In genomic region chr1:24535021-24535424, GRCh38 we compare ENCODE assay signal across 9 cellular contexts. TPM values are rescaled to one million over a fixed set of nuclear protein-coding genes. Genes with fewer than 3 reads are reported as not detected.
DNase-seq lines count a peak whose midpoint lies in the region; ATAC-seq and TF ChIP-seq lines count a peak whose summit lies in the region.
"Had no signal": no experiment of that assay in that cellular context is flagged by ENCODE, and none has a peak within 500 bp of the region (broad histone marks: within the 10 kb centered on the region; RNA-seq: fewer than 3 reads in every experiment).

No MANE protein-coding gene starts in this region.

- ATAC-seq in left ventricle myocardium superior, result no peak
- ATAC-seq in mucosa of descending colon, result peak; percentile 66
- peak; percentile 39 for ATAC-seq in upper lobe of right lung
- ATAC-seq in GM18858 (IDR thresholded peaks at IDR 0.05; ENCODE audit: unreplicated experiment), result no peak

- H3K27me3 ChIP-seq in left ventricle myocardium inferior (ENCODE audit: low read depth) (no peaks in the 10 kb centered on the region), upper lobe of right lung (no peaks in the 10 kb centered on the region)
- H3K27me3 ChIP-seq: SJSA1 had no signal

- no peaks in the 10 kb centered on the region for H3K9me3 ChIP-seq in left ventricle myocardium inferior (replicated peaks)
- no peaks in the 10 kb centered on the region for H3K9me3 ChIP-seq in mucosa of descending colon
- no peaks in the 10 kb centered on the region for H3K9me3 ChIP-seq in upper lobe of right lung
- H3K9me3 ChIP-seq: SJSA1 had no signal

- DNase-seq in left ventricle myocardium superior, result peak; percentile 32
- no peak for DNase-seq in left ventricle myocardium inferior
- DNase-seq in activated CD8-positive, alpha-beta memory T cell treated with anti-CD3 and anti-CD28 coated beads, Interleukin-2, amount 50 U/mL, for 4 hours, result peak; percentile 68
- peak; percentile 40 to 66 (median 58) for DNase-seq in mucosa of descending colon
- no peak for DNase-seq in upper lobe of right lung
- no peak for DNase-seq in inferior parietal cortex (ENCODE audit: extremely low spot score)
- no peak for DNase-seq in NCI-H82 (lab: John Stamatoyannopoulos, UW)

- peaks cover 31% of the 10 kb centered on the region for H3K36me3 ChIP-seq in left ventricle myocardium inferior
- no peaks in the 10 kb centered on the region for H3K36me3 ChIP-seq in mucosa of descending colon (ENCODE audit: low read depth)
- H3K36me3 ChIP-seq in upper lobe of right lung, result no peaks in the 10 kb centered on the region

- H3K4me1 ChIP-seq in left ventricle myocardium inferior (no peaks in the 10 kb centered on the region), mucosa of descending colon (ENCODE audit: low read depth) (peaks cover 5% of the 10 kb centered on the region), upper lobe of right lung (no peaks in the 10 kb centered on the region)
- H3K4me1 ChIP-seq: SJSA1 had no signal

- TF ChIP-seq CTCF in left ventricle myocardium inferior (IDR thresholded peaks at IDR 0.05; ENCODE audit: borderline replicate concordance) (no peak), mucosa of descending colon (IDR thresholded peaks at IDR 0.05) (no peak), upper lobe of right lung (IDR thresholded peaks at IDR 0.05) (no peak)

- no peak overlapping the region for H3K27ac ChIP-seq in left ventricle myocardium inferior (replicated peaks)
- H3K27ac ChIP-seq in upper lobe of right lung, result no peak overlapping the region
- H3K27ac ChIP-seq: SJSA1 had no signal

- intact Hi-C loops in left ventricle myocardium superior (cut with micrococcal nuclease), result no loop called here
- intact Hi-C loops in left ventricle myocardium inferior (cut with micrococcal nuclease), result no loop called here
- intact Hi-C loops in mucosa of descending colon (cut with DNase I, micrococcal nuclease), result no loop called here
- intact Hi-C loops in upper lobe of right lung (cut with DNase I), result no loop called here

- H3K4me3 ChIP-seq in left ventricle myocardium inferior, result no peak overlapping the region
- no peak overlapping the region for H3K4me3 ChIP-seq in mucosa of descending colon
- peak overlapping the region; percentile 11 for H3K4me3 ChIP-seq in upper lobe of right lung
- H3K4me3 ChIP-seq: SJSA1 had no signal

RNA-seq across cellular contexts. Expression of gene NCMAP, which starts 20.9 kb away (rescaled TPM):
- total RNA-seq in left ventricle myocardium superior (0.27 TPM), left ventricle myocardium inferior (0.11 TPM), mucosa of descending colon (1 to 10 TPM in 2 of 3 donors, under 1 TPM in 1; 0.60 to 1.9 (median 1.9) TPM), upper lobe of right lung (10.7 TPM)

RNA-seq across cellular contexts. Expression of gene RCAN3, which starts 32.4 kb away (rescaled TPM):
- total RNA-seq in left ventricle myocardium superior, result 6.4 TPM
- total RNA-seq in left ventricle myocardium inferior, result 4.9 TPM
- total RNA-seq in mucosa of descending colon, result 10 to 100 TPM in 2 of 3 donors, 1 to 10 TPM in 1; 9.2 to 15.0 (median 12.8) TPM
- total RNA-seq in upper lobe of right lung, result 11.3 TPM

Comparison
In these comparisons a context has a peak if more than half of its experiments do, and no peak if none do; other contexts are left out.
1. DNase-seq: peak in left ventricle myocardium superior (single experiment), activated CD8-positive, alpha-beta memory T cell treated with anti-CD3 and anti-CD28 coated beads, Interleukin-2, amount 50 U/mL, for 4 hours (single experiment) and mucosa of descending colon (3 of 3); none in left ventricle myocardium inferior (single experiment), upper lobe of right lung (single experiment), inferior parietal cortex (single experiment) and NCI-H82 (single experiment).
2. ATAC-seq: peak in mucosa of descending colon (single experiment) and upper lobe of right lung (single experiment); none in left ventricle myocardium superior (single experiment) and GM18858 (single experiment).